Comparison of ENCODE assay signal across 21 cellular contexts in genomic region chr11:95503047-95503446, GRCh38.
A peak's percentile ranks its signal among the peaks of the same experiment; 100 is the strongest.
DNase-seq lines count a peak whose midpoint lies in the region; ATAC-seq and TF ChIP-seq lines count a peak whose summit lies in the region.
"Had no signal": no experiment of that assay in that cellular context is flagged by ENCODE, and none has a peak within 500 bp of the region (broad histone marks: within the 10 kb centered on the region; RNA-seq: fewer than 3 reads in every experiment).

No MANE protein-coding gene starts in this region.

- H3K4me2 ChIP-seq in trophoblast cell (ENCODE audit: low read length): no peak overlapping the region

- no peak overlapping the region for H2BK120ac ChIP-seq in trophoblast cell (ENCODE audit: insufficient read depth, low read length, poor library complexity)

- H3K14ac ChIP-seq in trophoblast cell (ENCODE audit: low read length): no peak overlapping the region

- no peaks in the 10 kb centered on the region for H3K36me3 ChIP-seq in trophoblast cell (ENCODE audit: control insufficient read depth in 1 of 2, insufficient read depth in 2 of 2, low read length in 2 of 2)
- H3K36me3 ChIP-seq: brain microvascular endothelial cell, gastrocnemius medialis, Peyer's patch, SJCRH30 had no signal

- H3K79me2 ChIP-seq in trophoblast cell (ENCODE audit: control insufficient read depth, insufficient read depth, low read length, poor library complexity): no peaks in the 10 kb centered on the region

- no peak overlapping the region for H3K27ac ChIP-seq in trophoblast cell (ENCODE audit: low read depth, low read length)
- H3K27ac ChIP-seq: brain microvascular endothelial cell, gastrocnemius medialis, Peyer's patch, SJCRH30 had no signal

- H2BK5ac ChIP-seq in trophoblast cell (ENCODE audit: low read depth, low read length, poor library complexity): no peak overlapping the region

- H3K18ac ChIP-seq in trophoblast cell (ENCODE audit: low read length): no peak overlapping the region

- in situ Hi-C loops in astrocyte of the spinal cord (cut with HindIII; ENCODE audit: low sequenced_read_pairs): no loop called here

- H3K4me3 ChIP-seq in astrocyte of the spinal cord (ENCODE audit: low read depth, low read length) (no peak overlapping the region), trophoblast cell (ENCODE audit: low read depth, low read length) (no peak overlapping the region)
- H3K4me3 ChIP-seq: gastrocnemius medialis, Peyer's patch, SJCRH30 had no signal

- no peak overlapping the region for H2AFZ ChIP-seq in trophoblast cell (ENCODE audit: insufficient read depth, low read length, poor library complexity)

- H3K23ac ChIP-seq in trophoblast cell (ENCODE audit: low read length): no peak overlapping the region

- no peak overlapping the region for H2AK5ac ChIP-seq in trophoblast cell (ENCODE audit: low read length)

- TF ChIP-seq CTCF in astrocyte of the spinal cord (IDR thresholded peaks at IDR 0.05; ENCODE audit: low read depth, low read length): no peak

- H3K9ac ChIP-seq in trophoblast cell (ENCODE audit: low read length): no peak overlapping the region

- no peak overlapping the region for H2BK12ac ChIP-seq in trophoblast cell (ENCODE audit: low read length)

- peak overlapping the region; percentile 26 for H4K91ac ChIP-seq in trophoblast cell (ENCODE audit: low read depth, low read length)

- no peak overlapping the region for H3K4ac ChIP-seq in trophoblast cell (ENCODE audit: low read depth, low read length)

- H4K8ac ChIP-seq in trophoblast cell (ENCODE audit: low read depth, low read length): no peak overlapping the region

- WGBS in trophoblast cell (ENCODE audit: extremely low coverage, insufficient coverage, insufficient read length): no CpG with 5 or more reads among the region's 1 CpG

- no peaks in the 10 kb centered on the region for H3K27me3 ChIP-seq in trophoblast cell (ENCODE audit: insufficient read depth, low read length)
- H3K27me3 ChIP-seq: gastrocnemius medialis, Peyer's patch, SJCRH30 had no signal

- no peaks in the 10 kb centered on the region for H3K79me1 ChIP-seq in trophoblast cell (ENCODE audit: low read length)

- DNase-seq in NCI-H226: peak; percentile 31
- DNase-seq in astrocyte of the spinal cord (ENCODE audit: low read depth, low spot score): peak; percentile 55
- peak; percentile 91 for DNase-seq in fibroblast of peridontal ligament (ENCODE audit: extremely low read depth)
- no peak for DNase-seq in trophoblast cell
- no peak for DNase-seq in NCI-H1092 (lab: John Stamatoyannopoulos, UW)
- no peak for DNase-seq in medulla oblongata (ENCODE audit: extremely low spot score)
- DNase-seq: activated CD4-positive, CD25-positive, alpha-beta regulatory T cell treated with anti-CD3 and anti-CD28 coated beads, Interleukin-2, amount 50 U/mL, for 72 hours; activated CD8-positive, alpha-beta T cell treated with anti-CD3 and anti-CD28 coated beads for 36 hours; activated effector memory CD4-positive, alpha-beta T cell treated with anti-CD3 and anti-CD28 coated beads, Interleukin-2, amount 50 U/mL, for 16 hours; activated T-cell treated with anti-CD3 and anti-CD28 coated beads for 4 hours; brain microvascular endothelial cell; CD4-positive, alpha-beta memory T cell; DMS153; gastrocnemius medialis; hypothalamus; NCI-H1694; NCI-H524 treated with DMSO at 0.1 percent for 48 hours; Peyer's patch; SJCRH30; stimulated activated CD8-positive, alpha-beta memory T cell treated with anti-CD3 and anti-CD28 coated beads, Interleukin-4, amount 100 ng/mL, for 48 hours had no signal

- ATAC-seq in HG02588 (IDR thresholded peaks at IDR 0.05; ENCODE audit: unreplicated experiment): no peak
- ATAC-seq: activated CD8-positive, alpha-beta T cell treated with anti-CD3 and anti-CD28 coated beads for 36 hours; gastrocnemius medialis had no signal

- H3K4me1 ChIP-seq in trophoblast cell (ENCODE audit: control insufficient read depth in 1 of 2, insufficient read depth in 2 of 2, low read length in 2 of 2): peaks cover 5 to 20% of the 10 kb centered on the region in 2 experiments
- H3K4me1 ChIP-seq: gastrocnemius medialis, Peyer's patch, SJCRH30 had no signal

- no peak overlapping the region for H4K12ac ChIP-seq in trophoblast cell (ENCODE audit: low read depth, low read length)

- H3K9me3 ChIP-seq in trophoblast cell (ENCODE audit: insufficient read depth, low read depth, low read length): peaks cover 1% of the 10 kb centered on the region
- H3K9me3 ChIP-seq: gastrocnemius medialis, Peyer's patch, SJCRH30 had no signal

Comparison
In these comparisons a context has a peak if more than half of its experiments do, and no peak if none do; other contexts are left out.
1. DNase-seq: peak in NCI-H226 (single experiment), astrocyte of the spinal cord (single experiment) and fibroblast of peridontal ligament (single experiment); none in trophoblast cell (0 of 2), NCI-H1092 (single experiment) and medulla oblongata (single experiment).